11 cellular contexts compared by ENCODE assay signal in the genomic region with DNA sequence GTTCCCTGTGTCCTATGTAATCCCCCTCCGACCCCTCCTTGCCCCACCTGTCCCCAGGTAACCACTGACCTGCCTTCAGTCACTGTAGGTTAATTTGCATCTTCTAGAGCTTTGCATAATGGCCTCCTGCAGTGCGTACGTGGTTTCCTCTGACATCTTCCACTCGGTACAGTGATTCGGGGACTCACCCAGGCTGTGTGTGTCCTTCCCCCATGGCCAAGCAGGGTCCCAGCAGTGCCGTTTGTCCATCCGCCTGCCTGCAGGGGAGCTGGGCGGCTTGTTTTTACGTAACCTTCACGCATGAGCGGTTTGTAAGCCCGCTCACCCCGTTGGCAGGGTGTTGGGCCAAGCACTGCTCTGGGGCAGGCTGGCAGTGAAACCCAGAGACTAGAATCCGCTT. TPM values are rescaled to one million over a fixed set of nuclear protein-coding genes. Genes with fewer than 3 reads are reported as not detected.
A peak's percentile ranks its signal among the peaks of the same experiment; 100 is the strongest.
DNase-seq lines count a peak whose midpoint lies in the region; ATAC-seq, FAIRE-seq and TF ChIP-seq lines count a peak whose summit lies in the region.
"Had no signal": no experiment of that assay in that cellular context is flagged by ENCODE, and none has a peak within 500 bp of the region (broad histone marks: within the 10 kb centered on the region; RNA-seq: fewer than 3 reads in every experiment).

No MANE protein-coding gene starts in this region.

- no peak for DNase-seq in central memory CD8-positive, alpha-beta T cell (ENCODE audit: low spot score in 2 of 2)
- DNase-seq in retina (peak; percentile 55), sciatic nerve (ENCODE audit: low spot score) (no peak), HTR-8/SVneo (ENCODE audit: insufficient read length, low spot score) (no peak)
- DNase-seq: DND-41, foreskin melanocyte had no signal

- intact Hi-C loops in sciatic nerve (cut with DNase I), result no loop called here

- ATAC-seq in HG03095 (IDR thresholded peaks at IDR 0.05; ENCODE audit: unreplicated experiment) (peak; percentile 67), sciatic nerve (no peak), GM21737 (IDR thresholded peaks at IDR 0.05; ENCODE audit: unreplicated experiment) (no peak)
- ATAC-seq in central memory CD8-positive, alpha-beta T cell (replicated peaks; ENCODE audit: extremely low read depth, poor library complexity, severe bottlenecking), result peak; percentile 40
- ATAC-seq: activated T-helper 17 cell treated with anti-CD3 and anti-CD28 coated beads, Interleukin-2, amount 50 U/mL, for 72 hours had no signal

- H3K36me3 Mint-ChIP-seq in central memory CD8-positive, alpha-beta T cell (ENCODE audit: insufficient read depth), result peaks cover 12% of the 10 kb centered on the region

- peak; percentile 50 for TF ChIP-seq POLR2A in GM18526 (IDR thresholded peaks at IDR 0.05; ENCODE audit: extremely low read depth, insufficient read length)

- H3K27me3 Mint-ChIP-seq in central memory CD8-positive, alpha-beta T cell, result no peaks in the 10 kb centered on the region
- H3K27me3 Mint-ChIP-seq: activated T-helper 17 cell treated with anti-CD3 and anti-CD28 coated beads, Interleukin-2, amount 50 U/mL, for 72 hours had no signal

- no peak overlapping the region for H3K4me3 Mint-ChIP-seq in central memory CD8-positive, alpha-beta T cell
- H3K4me3 Mint-ChIP-seq: activated T-helper 17 cell treated with anti-CD3 and anti-CD28 coated beads, Interleukin-2, amount 50 U/mL, for 72 hours had no signal

- FAIRE-seq in HTR-8/SVneo (lab: Jason Lieb, UNC), result no peak
- FAIRE-seq: TTC549 had no signal

- H3K9me3 Mint-ChIP-seq in central memory CD8-positive, alpha-beta T cell, result no peaks in the 10 kb centered on the region
- H3K9me3 Mint-ChIP-seq: activated T-helper 17 cell treated with anti-CD3 and anti-CD28 coated beads, Interleukin-2, amount 50 U/mL, for 72 hours had no signal

- H3K4me1 Mint-ChIP-seq in central memory CD8-positive, alpha-beta T cell, result peaks cover 16% of the 10 kb centered on the region
- H3K4me1 Mint-ChIP-seq: activated T-helper 17 cell treated with anti-CD3 and anti-CD28 coated beads, Interleukin-2, amount 50 U/mL, for 72 hours had no signal

- no peak overlapping the region for H3K27ac Mint-ChIP-seq in central memory CD8-positive, alpha-beta T cell (ENCODE audit: low read depth)

RNA-seq across cellular contexts. Expression of gene MAPK8IP3, which starts 7.9 kb away (rescaled TPM):
- total RNA-seq in sciatic nerve, result 93.3 TPM

RNA-seq across cellular contexts. Expression of gene JPT2, which starts 35.9 kb away (rescaled TPM):
- total RNA-seq in sciatic nerve, result 26.0 TPM

RNA-seq across cellular contexts. Expression of gene NME3, which starts 57.4 kb away (rescaled TPM):
- total RNA-seq in sciatic nerve, result 50.1 TPM

RNA-seq across cellular contexts. Expression of gene EME2, which starts 58.7 kb away (rescaled TPM):
- total RNA-seq in sciatic nerve, result 15.3 TPM

RNA-seq across cellular contexts. Expression of gene MRPS34, which starts 59.0 kb away (rescaled TPM):
- 42.7 TPM for total RNA-seq in sciatic nerve

Comparison
In these comparisons a context has a peak if more than half of its experiments do, and no peak if none do; other contexts are left out.
1. ATAC-seq: peak in HG03095 (single experiment) and central memory CD8-positive, alpha-beta T cell (single experiment); none in sciatic nerve (single experiment) and GM21737 (single experiment).